15 cellular contexts compared by ENCODE assay signal in the genomic region with DNA sequence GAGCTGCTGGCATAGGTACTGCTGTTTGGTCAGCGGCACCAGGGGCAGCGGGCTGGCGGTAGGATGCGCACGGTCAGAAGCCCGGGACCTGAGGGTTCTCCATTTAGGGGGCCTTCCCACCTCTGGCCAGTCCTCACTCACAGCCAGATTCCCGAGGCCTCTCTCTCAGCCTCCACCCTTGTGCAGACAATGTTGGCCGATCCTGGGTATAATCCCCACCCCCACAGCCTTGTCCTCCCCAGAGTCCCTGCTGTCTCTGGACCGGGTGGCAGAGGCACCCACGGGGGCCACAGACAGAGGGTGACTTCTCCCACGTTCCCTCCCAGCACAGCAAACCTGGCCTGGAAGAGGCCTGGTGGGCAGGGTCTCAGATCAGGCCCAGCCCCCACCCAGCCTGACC. TPM values are rescaled to one million over a fixed set of nuclear protein-coding genes. Genes with fewer than 3 reads are reported as not detected.
"Had no signal": no experiment of that assay in that cellular context is flagged by ENCODE, and none has a peak within 500 bp of the region (broad histone marks: within the 10 kb centered on the region; RNA-seq: fewer than 3 reads in every experiment).

No MANE protein-coding gene starts in this region.

RNA-seq across cellular contexts. Expression of a gene that starts 52.7 kb away (rescaled TPM):
- total RNA-seq: activated CD4-positive, alpha-beta memory T cell treated with anti-CD3 and anti-CD28 coated beads, Interleukin-2, amount 10 ng/mL, durations not matched to agents 7 days and 5 days; activated CD4-positive, alpha-beta T cell treated with anti-CD3 and anti-CD28 coated beads for 36 hours; activated CD4-positive, alpha-beta T cell treated with anti-CD3 and anti-CD28 coated beads, Interleukin-2, amount 10 ng/mL, durations not matched to agents 7 days and 5 days; activated naive CD4-positive, alpha-beta T cell treated with anti-CD3 and anti-CD28 coated beads for 36 hours; activated naive CD8-positive, alpha-beta T cell treated with anti-CD3 and anti-CD28 coated beads for 36 hours; activated T-helper 17 cell treated with anti-CD3 and anti-CD28 coated beads, Interleukin-2, amount 50 U/mL, for 72 hours; ascending aorta; breast epithelium; cardiac muscle cell; cerebellum; dermis blood vessel endothelial cell; esophagus muscularis mucosa; foreskin keratinocyte; gastrocnemius medialis; T-helper 17 cell had no signal
- polyA plus RNA-seq: cardiac muscle cell, foreskin keratinocyte had no signal
